In genomic region chr6:166780284-166780683, GRCh38 we compare ENCODE assay signal across 26 cellular contexts.
"Had no signal": no experiment of that assay in that cellular context is flagged by ENCODE, and none has a peak within 500 bp of the region (broad histone marks: within the 10 kb centered on the region; RNA-seq: fewer than 3 reads in every experiment).

No MANE protein-coding gene starts in this region.

- H3K27ac ChIP-seq: brain microvascular endothelial cell, cardiac muscle cell, Peyer's patch, RWPE1, SJCRH30, VCaP had no signal

- H3K9me3 Mint-ChIP-seq: activated naive CD8-positive, alpha-beta T cell treated with anti-CD3 and anti-CD28 coated beads for 36 hours; activated T-cell treated with anti-CD3 and anti-CD28 coated beads, Interleukin-2, amount 50 U/mL, for 72 hours; activated T-helper 2 cell treated with anti-CD3 and anti-CD28 coated beads, Interferon-gamma antibody, Interleukin-2, Interleukin-4, amounts not matched to agents 10 μg/mL and 5 μg/mL and 100 μg/mL, durations not matched to agents 14 hours and 24 hours and 36 hours; IgD-negative memory B cell had no signal

- H3K4me3 ChIP-seq: cardiac muscle cell, Peyer's patch, SJCRH30 had no signal

- H3K27ac Mint-ChIP-seq: activated naive CD4-positive, alpha-beta T cell treated with anti-CD3 and anti-CD28 coated beads, Interleukin-2, amount 10 ng/mL, durations not matched to agents 7 days and 5 days; activated naive CD8-positive, alpha-beta T cell treated with anti-CD3 and anti-CD28 coated beads for 36 hours; activated T-cell treated with anti-CD3 and anti-CD28 coated beads, Interleukin-2, amount 50 U/mL, for 72 hours; activated T-helper 2 cell treated with anti-CD3 and anti-CD28 coated beads, Interferon-gamma antibody, Interleukin-2, Interleukin-4, amounts not matched to agents 10 μg/mL and 5 μg/mL and 100 μg/mL, durations not matched to agents 14 hours and 24 hours and 36 hours; IgD-negative memory B cell had no signal

- ATAC-seq: activated T-cell treated with anti-CD3 and anti-CD28 coated beads, Interleukin-2, amount 50 U/mL, for 72 hours had no signal

- H3K36me3 Mint-ChIP-seq: activated naive CD4-positive, alpha-beta T cell treated with anti-CD3 and anti-CD28 coated beads, Interleukin-2, amount 10 ng/mL, durations not matched to agents 7 days and 5 days; activated naive CD8-positive, alpha-beta T cell treated with anti-CD3 and anti-CD28 coated beads for 36 hours had no signal

- H3K36me3 ChIP-seq: brain microvascular endothelial cell, cardiac muscle cell, Peyer's patch, SJCRH30 had no signal

- H3K9me3 ChIP-seq: Peyer's patch, SJCRH30, SK-N-SH had no signal

- H3K4me1 Mint-ChIP-seq: activated naive CD4-positive, alpha-beta T cell treated with anti-CD3 and anti-CD28 coated beads, Interleukin-2, amount 10 ng/mL, durations not matched to agents 7 days and 5 days had no signal

- H3K27me3 ChIP-seq: brain microvascular endothelial cell, Peyer's patch had no signal

- H3K4me2 ChIP-seq: SK-N-SH had no signal

- DNase-seq: activated CD4-positive, alpha-beta T cell treated with anti-CD3 and anti-CD28 coated beads, Interleukin-2, amount 50 U/mL, for 1 hour; activated CD4-positive, CD25-positive, alpha-beta regulatory T cell; activated gamma-delta T cell treated with Interleukin-2 at 50 U/mL for 16 hours; activated naive CD4-positive, alpha-beta T cell treated with anti-CD3 and anti-CD28 coated beads, Interleukin-2, amount 10 ng/mL, durations not matched to agents 7 days and 5 days; activated naive CD8-positive, alpha-beta T cell treated with anti-CD3 and anti-CD28 coated beads for 36 hours; activated T-cell treated with anti-CD3 and anti-CD28 coated beads for 4 hours; activated T-cell treated with anti-CD3 and anti-CD28 coated beads, Interleukin-2, amount 50 U/mL, for 72 hours; brain microvascular endothelial cell; KG1; MV-4-11; NCI-H1092 treated with DMSO at 0.1 percent for 48 hours; NCI-H1417 treated with DMSO at 0.1 percent for 48 hours; NCI-H1694 treated with DMSO at 0.1 percent for 48 hours; NCI-H2029 treated with DMSO at 0.1 percent for 48 hours; NCI-H345; NCI-H524; Peyer's patch; Right ventricle myocardium superior; SJCRH30; SK-N-SH; T-helper 1 cell had no signal

- H3K4me3 Mint-ChIP-seq: activated naive CD4-positive, alpha-beta T cell treated with anti-CD3 and anti-CD28 coated beads, Interleukin-2, amount 10 ng/mL, durations not matched to agents 7 days and 5 days; activated naive CD8-positive, alpha-beta T cell treated with anti-CD3 and anti-CD28 coated beads for 36 hours; activated T-cell treated with anti-CD3 and anti-CD28 coated beads, Interleukin-2, amount 50 U/mL, for 72 hours; IgD-negative memory B cell had no signal

- H3K9ac ChIP-seq: SK-N-SH had no signal
